ENCODE assay signal across 12 cellular contexts in the genomic region with DNA sequence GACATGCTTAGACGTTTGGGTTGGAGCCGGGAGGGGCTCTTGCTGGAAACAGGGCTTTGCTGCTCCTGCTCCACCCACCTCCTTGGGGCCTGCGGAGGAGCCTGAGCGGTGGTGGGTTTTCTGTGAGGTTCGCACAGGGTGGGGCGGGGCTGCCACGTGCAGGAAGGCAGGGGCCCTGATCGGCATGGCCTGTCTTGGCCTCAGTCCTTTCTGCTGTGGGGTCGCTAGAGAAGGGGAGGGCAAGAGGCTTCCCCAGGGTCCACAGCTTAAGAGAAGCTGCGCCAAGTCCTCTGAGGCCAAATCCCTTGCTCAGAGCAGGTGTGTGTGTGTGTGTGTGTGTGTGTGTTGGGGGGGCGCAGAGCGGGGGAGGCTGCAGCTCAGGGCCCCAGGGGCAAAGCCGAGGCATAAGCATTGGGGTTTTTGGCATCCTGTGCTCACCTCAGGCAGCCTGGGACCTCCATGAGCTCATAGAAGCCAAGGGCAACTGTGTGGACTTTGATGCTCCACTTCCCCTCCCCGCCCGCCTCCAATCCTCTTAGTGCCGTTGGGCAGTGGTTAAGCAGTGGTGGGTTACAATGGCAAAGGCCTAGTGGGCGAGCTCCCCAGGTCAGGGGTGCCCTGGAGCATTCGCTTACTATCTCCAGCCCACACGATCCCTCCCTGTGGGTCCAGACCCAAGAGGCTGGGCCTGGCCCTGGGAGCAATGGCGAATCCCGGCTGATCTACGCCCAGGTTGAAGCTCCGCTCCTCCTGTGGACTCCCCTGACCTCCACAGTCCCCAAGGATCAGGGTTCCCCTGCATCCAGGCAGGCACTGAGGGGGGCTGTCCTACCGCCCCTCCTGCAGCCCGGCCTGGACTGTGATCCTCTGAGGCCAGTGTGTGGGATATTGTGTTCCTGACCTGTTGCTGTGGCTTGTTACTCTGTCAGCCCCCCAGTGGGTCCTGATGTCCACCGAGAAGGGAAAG. TPM values are rescaled to one million over a fixed set of nuclear protein-coding genes. Genes with fewer than 3 reads are reported as not detected.
DNase-seq lines count a peak whose midpoint lies in the region; ATAC-seq, FAIRE-seq and TF ChIP-seq lines count a peak whose summit lies in the region.
"Had no signal": no experiment of that assay in that cellular context is flagged by ENCODE, and none has a peak within 500 bp of the region (broad histone marks: within the 10 kb centered on the region; RNA-seq: fewer than 3 reads in every experiment).

No MANE protein-coding gene starts in this region.

- H3K9me3 Mint-ChIP-seq in CD4-positive, alpha-beta memory T cell, result no peaks in the 10 kb centered on the region
- no peaks in the 10 kb centered on the region for H3K9me3 Mint-ChIP-seq in T-cell
- no peaks in the 10 kb centered on the region for H3K9me3 Mint-ChIP-seq in nephron

- no peak for ATAC-seq in T-cell (replicated peaks in 1 of 4)
- no peak for ATAC-seq in HG02798 (IDR thresholded peaks at IDR 0.05; ENCODE audit: poor library complexity, unreplicated experiment)
- ATAC-seq: HCT116 had no signal

- H3K4me1 Mint-ChIP-seq in CD4-positive, alpha-beta memory T cell, result peaks cover 50 to 64% (median 58%) of the 10 kb centered on the region in 4 donors
- peaks cover 62 to 65% (median 64%) of the 10 kb centered on the region in 3 donors for H3K4me1 Mint-ChIP-seq in T-cell
- peaks cover 36% of the 10 kb centered on the region for H3K4me1 Mint-ChIP-seq in nephron

- H3K4me3 ChIP-seq in CD4-positive, alpha-beta memory T cell (ENCODE audit: low read length in 2 of 2), result no peak overlapping the region

- POLR2A ChIA-PET in CD4-positive, alpha-beta memory T cell (lab: Charles Lee; ENCODE audit: partially characterized antibody), result interaction anchor here (1.1 to 9.1 kb wide), 8 partner anchors 10 to 1136 kb away, joined by 3 to 209 read pairs (median 8); partner anchors contain the start of genes CLIP4, TRMT61B, WDR43 and YPEL5
- POLR2A ChIA-PET in T-cell (lab: Charles Lee), result interaction anchor here in 1 of 2 donors (0.6 kb wide), 1 partner anchor 94 kb away, joined by 3 read pairs; no protein-coding TSS in a partner anchor

- H3K4me3 Mint-ChIP-seq in CD4-positive, alpha-beta memory T cell, result peak overlapping the region in 7 of 8 donors; percentile 8 to 86 (median 86)
- H3K4me3 Mint-ChIP-seq in T-cell, result peak overlapping the region in 2 of 3 donors; percentile 18 to 72
- no peak overlapping the region for H3K4me3 Mint-ChIP-seq in nephron

- peaks cover 66% of the 10 kb centered on the region for H3K4me1 ChIP-seq in CD4-positive, alpha-beta memory T cell (ENCODE audit: insufficient read depth, low read length)

- intact Hi-C loops in CD4-positive, alpha-beta memory T cell (cut with micrococcal nuclease), result loop anchor here (5.0 to 10.0 kb wide), 4 partner anchors 115 to 1135 kb away; partner anchors contain the start of genes PPP1CB, SPDYA, WDR43 and YPEL5

- H3K27ac Mint-ChIP-seq in CD4-positive, alpha-beta memory T cell, result peak overlapping the region; percentile 99 to 100 (median 100)
- H3K27ac Mint-ChIP-seq in T-cell (peak overlapping the region; percentile 98 to 100), nephron (peak overlapping the region in 2 of 3 experiments; percentile 73 to 86)

- DNase-seq in CD4-positive, alpha-beta memory T cell, result peak in 2 of 5 donors; percentile 7 to 54
- DNase-seq in T-cell (peak in 26 of 34 experiments; percentile 15 to 62 (median 33)), caudate nucleus (lab: John Stamatoyannopoulos, UW) (no peak), HuH-7 (ENCODE audit: low spot score) (no peak), NCI-H526 treated with DMSO at 0.1 percent for 48 hours (lab: John Stamatoyannopoulos, UW) (no peak), frontal cortex (ENCODE audit: low spot score in 2 of 2) (no peak)
- DNase-seq: SHP77 had no signal

- H3K27me3 ChIP-seq in CD4-positive, alpha-beta memory T cell (ENCODE audit: insufficient read depth, low read length), result no peaks in the 10 kb centered on the region

- no peaks in the 10 kb centered on the region for H3K9me3 ChIP-seq in CD4-positive, alpha-beta memory T cell (ENCODE audit: control insufficient read depth in 1 of 2, low read length in 2 of 2)

- H3K36me3 Mint-ChIP-seq in CD4-positive, alpha-beta memory T cell, result no peaks in the 10 kb centered on the region
- H3K36me3 Mint-ChIP-seq in T-cell (no peaks in the 10 kb centered on the region), nephron (ENCODE audit: low read depth) (no peaks in the 10 kb centered on the region)

- no peak for TF ChIP-seq CTCF in nephron (IDR thresholded peaks at IDR 0.05; ENCODE audit: unreplicated experiment in 3 of 3)

- CTCF ChIA-PET in CD4-positive, alpha-beta memory T cell (lab: Charles Lee; ENCODE audit: partially characterized antibody), result interaction anchor here (0.7 to 8.3 kb wide), 10 partner anchors 9 to 186 kb away, joined by 3 to 76 read pairs (median 4); partner anchors contain the start of gene TRMT61B
- CTCF ChIA-PET in T-cell (lab: Charles Lee), result interaction anchor here in 1 of 2 donors (1.2 to 1.9 kb wide), 2 partner anchors 9 to 51 kb away, joined by 3 to 28 read pairs; no protein-coding TSS in a partner anchor

- no peaks in the 10 kb centered on the region for H3K27me3 Mint-ChIP-seq in CD4-positive, alpha-beta memory T cell
- H3K27me3 Mint-ChIP-seq in T-cell (no peaks in the 10 kb centered on the region), nephron (ENCODE audit: low read depth) (peaks cover 8% of the 10 kb centered on the region)

- H3K27ac ChIP-seq in CD4-positive, alpha-beta memory T cell (ENCODE audit: low read depth, low read length), result peak overlapping the region; percentile 86
- H3K27ac ChIP-seq in caudate nucleus (ENCODE audit: low read depth, low read length), result peak overlapping the region; percentile 1
- H3K27ac ChIP-seq: C4-2B had no signal

- H3K36me3 ChIP-seq in CD4-positive, alpha-beta memory T cell (ENCODE audit: insufficient read depth, low read length), result no peaks in the 10 kb centered on the region

- FAIRE-seq in frontal cortex (lab: Jason Lieb, UNC), result no peak
- FAIRE-seq: G401.6 had no signal

RNA-seq across cellular contexts. Expression of gene TOGARAM2, which starts 28.9 kb away (rescaled TPM):
- 1 to 10 TPM; 1.8 to 2.7 TPM for total RNA-seq in CD4-positive, alpha-beta memory T cell
- polyA plus RNA-seq in CD4-positive, alpha-beta memory T cell, result 1 to 10 TPM in 1 of 2 donors, under 1 TPM in 1; 0.46 to 1.6 TPM
- total RNA-seq in T-cell, result 1 to 10 TPM; 1.7 to 5.2 (median 2.7) TPM
- under 0.01 TPM for total RNA-seq in frontal cortex

Comparison
In these comparisons a context has a peak if more than half of its experiments do, and no peak if none do; other contexts are left out.
1. DNase-seq: peak in T-cell (26 of 34); none in caudate nucleus (0 of 61), HuH-7 (single experiment), NCI-H526 treated with DMSO at 0.1 percent for 48 hours (single experiment) and frontal cortex (0 of 2).
2. H3K4me3 Mint-ChIP-seq: peak in CD4-positive, alpha-beta memory T cell (7 of 8) and T-cell (2 of 3); none in nephron (0 of 3).
3. Peak in every context shown above with its lines, with median percentiles within 50 percentile points of each other: H3K27ac Mint-ChIP-seq.